In genomic region chr12:47551426-47551851, GRCh38 we compare ENCODE assay signal across 12 cellular contexts.
A peak's percentile ranks its signal among the peaks of the same experiment; 100 is the strongest.
DNase-seq lines count a peak whose midpoint lies in the region; ATAC-seq, FAIRE-seq and TF ChIP-seq lines count a peak whose summit lies in the region.
"Had no signal": no experiment of that assay in that cellular context is flagged by ENCODE, and none has a peak within 500 bp of the region (broad histone marks: within the 10 kb centered on the region; RNA-seq: fewer than 3 reads in every experiment).

No MANE protein-coding gene starts in this region.

- H3K27ac ChIP-seq in mammary epithelial cell (ENCODE audit: insufficient read depth, low read depth, low read length) = no peak overlapping the region
- peak overlapping the region in 1 of 2 donors; percentile 3 for H3K27ac ChIP-seq in breast epithelium
- H3K27ac ChIP-seq in keratinocyte (ENCODE audit: control insufficient read depth, insufficient read depth, low read length) = no peak overlapping the region
- peak overlapping the region; percentile 27 to 70 (median 62) for H3K27ac ChIP-seq in transverse colon
- H3K27ac ChIP-seq: KMS-11 had no signal

- no TSS peak for BruUV-seq in mammary epithelial cell (replicated peaks; lab: Mats Ljungman, UMichigan)

- peak; percentile 79 for DNase-seq in mammary epithelial cell
- DNase-seq in breast epithelium (ENCODE audit: low spot score in 2 of 2) = no peak
- DNase-seq in bronchial epithelial cell (ENCODE audit: low read depth) = peak; percentile 64
- DNase-seq in keratinocyte (ENCODE audit: low read depth, low spot score) = no peak
- DNase-seq in transverse colon = no peak
- DNase-seq in SW480 (ENCODE audit: low spot score) = no peak
- DNase-seq: natural killer cell, NCI-H187 treated with DMSO at 0.1 percent for 48 hours had no signal

- no peak for TF ChIP-seq POLR2A in breast epithelium (IDR thresholded peaks at IDR 0.05)
- no peak for TF ChIP-seq POLR2A in transverse colon (IDR thresholded peaks at IDR 0.05)

- ATAC-seq in GM21367 (IDR thresholded peaks at IDR 0.05; ENCODE audit: unreplicated experiment) = no peak
- no peak for ATAC-seq in GM21515 (IDR thresholded peaks at IDR 0.05; ENCODE audit: unreplicated experiment)
- ATAC-seq: natural killer cell had no signal

- H3K9ac ChIP-seq in mammary epithelial cell (ENCODE audit: insufficient read depth, low read length) = no peak overlapping the region
- no peak overlapping the region for H3K9ac ChIP-seq in keratinocyte (ENCODE audit: control insufficient read depth, extremely low read depth, insufficient read depth, low read length)
- H3K9ac ChIP-seq: KMS-11 had no signal

- no peak for FAIRE-seq in bronchial epithelial cell (lab: Jason Lieb, UNC)
- FAIRE-seq in keratinocyte (lab: Jason Lieb, UNC) = peak; percentile 29
- FAIRE-seq: RCC 7860 had no signal

- H3K36me3 ChIP-seq in mammary epithelial cell (ENCODE audit: insufficient read depth, low read length) (no peaks in the 10 kb centered on the region), breast epithelium (no peaks in the 10 kb centered on the region), bronchial epithelial cell (ENCODE audit: control insufficient read depth, insufficient read depth, low read length) (no peaks in the 10 kb centered on the region), keratinocyte (ENCODE audit: control insufficient read depth in 2 of 2, extremely low read depth in 1 of 2, insufficient read depth in 2 of 2, low read length in 2 of 2) (no peaks in the 10 kb centered on the region), transverse colon (no peaks in the 10 kb centered on the region)

- H4K20me1 ChIP-seq in mammary epithelial cell (ENCODE audit: insufficient read depth, low read length) = no peaks in the 10 kb centered on the region
- no peaks in the 10 kb centered on the region for H4K20me1 ChIP-seq in keratinocyte (ENCODE audit: control insufficient read depth, extremely low read depth, insufficient read depth, low read length)

- H3K4me2 ChIP-seq in mammary epithelial cell (ENCODE audit: insufficient read depth, low read depth, low read length) (no peak overlapping the region), keratinocyte (ENCODE audit: control insufficient read depth, extremely low read depth, insufficient read depth, low read depth, low read length) (no peak overlapping the region)
- H3K4me2 ChIP-seq: KMS-11 had no signal

- no peak overlapping the region for H3K4me3 ChIP-seq in mammary epithelial cell (replicated peaks in 1 of 3; ENCODE audit: insufficient read depth in 1 of 3, low read depth in 2 of 3, low read length in 3 of 3)
- no peak overlapping the region for H3K4me3 ChIP-seq in breast epithelium
- H3K4me3 ChIP-seq in bronchial epithelial cell (ENCODE audit: low read depth, low read length) = no peak overlapping the region
- H3K4me3 ChIP-seq in keratinocyte (ENCODE audit: control insufficient read depth in 2 of 3, extremely low read depth in 1 of 3, insufficient read depth in 2 of 3, low read depth in 1 of 3, low read length in 3 of 3) = no peak overlapping the region
- no peak overlapping the region for H3K4me3 ChIP-seq in transverse colon

- WGBS in mammary epithelial cell (ENCODE audit: low coverage, missing lambda C conversion rate) = 18% methylated on average over 3 of the region's 3 CpGs
- WGBS in transverse colon (ENCODE audit: low coverage in 1 of 2), 2 donors = 28 to 48% methylated on average over 3 of the region's 3 CpGs

- peaks cover 19% of the 10 kb centered on the region for H3K4me1 ChIP-seq in mammary epithelial cell (ENCODE audit: insufficient read depth, low read length)
- H3K4me1 ChIP-seq in breast epithelium = no peaks in the 10 kb centered on the region
- peaks cover 6% of the 10 kb centered on the region for H3K4me1 ChIP-seq in keratinocyte (ENCODE audit: control insufficient read depth, extremely low read depth, insufficient read depth, low read length)
- H3K4me1 ChIP-seq in transverse colon = peaks cover 0 to 4% (median 2%) of the 10 kb centered on the region in 4 donors

- peaks cover 20% of the 10 kb centered on the region for H3K9me3 ChIP-seq in mammary epithelial cell (replicated peaks; ENCODE audit: insufficient read depth, low read length)
- peaks cover 12 to 13% of the 10 kb centered on the region in 2 donors for H3K9me3 ChIP-seq in breast epithelium
- H3K9me3 ChIP-seq in keratinocyte (ENCODE audit: control insufficient read depth, low read depth, low read length) = peaks cover 4% of the 10 kb centered on the region
- H3K9me3 ChIP-seq in transverse colon = peaks cover 5 to 9% of the 10 kb centered on the region in 2 donors

- H3K79me2 ChIP-seq in mammary epithelial cell (ENCODE audit: insufficient read depth, low read length) = no peaks in the 10 kb centered on the region
- H3K79me2 ChIP-seq in keratinocyte (ENCODE audit: control insufficient read depth, insufficient read depth, low read length) = no peaks in the 10 kb centered on the region

- intact Hi-C loops in mammary epithelial cell (cut with micrococcal nuclease) (no loop called here), breast epithelium (cut with DNase I; ENCODE audit: low total_unique reads) (no loop called here), transverse colon (cut with DNase I; ENCODE audit: low total_unique reads) (loop anchor here (10.0 kb wide), 1 partner anchor 177 kb away; no protein-coding TSS in a partner anchor)

- peak overlapping the region; percentile 15 for H2AFZ ChIP-seq in mammary epithelial cell (ENCODE audit: low read depth, low read length)
- no peak overlapping the region for H2AFZ ChIP-seq in keratinocyte (ENCODE audit: control insufficient read depth, low read length)

- CTCF ChIA-PET in mammary epithelial cell (lab: Charles Lee; ENCODE audit: low non-redundant PET) = no interaction called here

- dilution Hi-C loops in mammary epithelial cell (cut with HindIII; ENCODE audit: low sequenced_read_pairs) (no loop called here), keratinocyte (cut with MboI; ENCODE audit: extremely low pct_ligation_motif_present, low sequenced_read_pairs) (no loop called here)

- in situ Hi-C loops in mammary epithelial cell (cut with MboI; ENCODE audit: low sequenced_read_pairs in 2 of 2) (no loop called here), transverse colon (cut with MboI; ENCODE audit: low pct_ligation_motif_present in 1 of 4, low pct_unique_long_range_greater_than_20kb in 1 of 4, low sequenced_read_pairs in 3 of 4) (no loop called here)

- H3K9me1 ChIP-seq in keratinocyte (ENCODE audit: control insufficient read depth, extremely low read depth, insufficient read depth, low read length) = no peaks in the 10 kb centered on the region

- no peak for TF ChIP-seq CTCF in mammary epithelial cell (conservative IDR thresholded peaks at IDR 0.05 in 1 of 2, IDR thresholded peaks at IDR 0.05 in 1 of 2; ENCODE audit: extremely low read depth in 1 of 2, insufficient read depth in 1 of 2, low read depth in 1 of 2, low read length in 2 of 2)
- TF ChIP-seq CTCF in breast epithelium (IDR thresholded peaks at IDR 0.05) = no peak
- TF ChIP-seq CTCF in bronchial epithelial cell (IDR thresholded peaks at IDR 0.05; ENCODE audit: insufficient read depth, low read length, severe bottlenecking) = no peak
- TF ChIP-seq CTCF in keratinocyte (optimal IDR thresholded peaks at IDR 0.05 in 1 of 3, IDR thresholded peaks at IDR 0.05 in 1 of 3, conservative IDR thresholded peaks at IDR 0.05 in 1 of 3; ENCODE audit: extremely low read depth in 1 of 3, insufficient read depth in 2 of 3, low read length in 3 of 3) = no peak
- no peak for TF ChIP-seq CTCF in transverse colon (IDR thresholded peaks at IDR 0.05)

- peak; percentile 58 for TF ChIP-seq EP300 in transverse colon (IDR thresholded peaks at IDR 0.05; ENCODE audit: low read depth)

- H3K27me3 ChIP-seq in mammary epithelial cell (ENCODE audit: insufficient read depth, low read length) (no peaks in the 10 kb centered on the region), breast epithelium (no peaks in the 10 kb centered on the region), bronchial epithelial cell (ENCODE audit: control insufficient read depth, insufficient read depth, low read length) (no peaks in the 10 kb centered on the region), keratinocyte (ENCODE audit: control insufficient read depth, extremely low read depth, insufficient read depth, low read length) (no peaks in the 10 kb centered on the region), transverse colon (no peaks in the 10 kb centered on the region)

Comparison
In these comparisons a context has a peak if more than half of its experiments do, and no peak if none do; other contexts are left out.
1. DNase-seq: peak in mammary epithelial cell (single experiment) and bronchial epithelial cell (single experiment); none in breast epithelium (0 of 2), keratinocyte (single experiment), transverse colon (single experiment) and SW480 (single experiment).
2. H3K27ac ChIP-seq: peak in transverse colon (4 of 4); none in mammary epithelial cell (single experiment) and keratinocyte (single experiment).